25 cellular contexts compared by ENCODE assay signal in the genomic region with DNA sequence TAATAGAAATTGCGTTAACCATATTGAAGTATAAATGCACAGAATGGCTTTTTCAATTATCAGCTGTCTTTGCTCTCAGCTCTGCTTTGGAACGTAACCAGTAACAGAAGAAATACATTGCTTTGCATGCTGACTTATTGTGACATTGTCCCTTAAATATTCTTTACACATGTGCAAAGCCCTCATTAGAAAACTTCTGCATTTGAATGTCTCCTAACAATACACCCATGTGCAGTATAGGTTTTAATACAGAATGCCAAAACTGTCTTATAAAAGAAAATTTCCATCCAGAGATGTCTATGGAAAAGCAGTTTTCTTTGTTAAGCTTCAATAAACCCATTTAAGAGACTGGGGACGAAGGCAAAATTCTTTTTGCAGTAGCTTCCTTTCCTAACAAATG.
"Had no signal": no experiment of that assay in that cellular context is flagged by ENCODE, and none has a peak within 500 bp of the region (broad histone marks: within the 10 kb centered on the region; RNA-seq: fewer than 3 reads in every experiment).

No MANE protein-coding gene starts in this region.

- H2AFZ ChIP-seq: hepatocyte had no signal

- H3K27ac ChIP-seq: colonic mucosa, coronary artery, dorsolateral prefrontal cortex, epithelial cell of prostate, esophagus muscularis mucosa, esophagus squamous epithelium, foreskin keratinocyte, gastrocnemius medialis, gastroesophageal sphincter, heart left ventricle, heart right ventricle, hepatocyte had no signal

- H3K4me1 ChIP-seq: colonic mucosa, esophagus muscularis mucosa, esophagus squamous epithelium, foreskin keratinocyte, gastrocnemius medialis, gastroesophageal sphincter, heart left ventricle, heart right ventricle had no signal

- H3K9me3 ChIP-seq: colonic mucosa, esophagus squamous epithelium had no signal

- H3K27me3 ChIP-seq: colonic mucosa, dorsolateral prefrontal cortex, esophagus muscularis mucosa, esophagus squamous epithelium, foreskin keratinocyte, gastrocnemius medialis, gastroesophageal sphincter, heart left ventricle, heart right ventricle, hepatocyte had no signal

- ATAC-seq: effector memory CD8-positive, alpha-beta T cell; esophagus mucosa; foreskin keratinocyte; gastrocnemius medialis; gastroesophageal sphincter; heart left ventricle; heart right ventricle had no signal

- DNase-seq: colonic mucosa; cortex of kidney; dermis blood vessel endothelial cell; dorsolateral prefrontal cortex; effector CD4-positive, alpha-beta T cell; effector CD8-positive, alpha-beta T cell; effector memory CD4-positive, alpha-beta T cell; effector memory CD8-positive, alpha-beta T cell; endodermal cell; erythroblast; esophagus squamous epithelium; foreskin fibroblast; foreskin keratinocyte; foreskin melanocyte; gastrocnemius medialis; glutamatergic neuron; head of caudate nucleus; heart left ventricle; heart right ventricle had no signal

- H3K79me2 ChIP-seq: hepatocyte had no signal

- H3K36me3 ChIP-seq: colonic mucosa, esophagus muscularis mucosa, esophagus squamous epithelium, gastrocnemius medialis, gastroesophageal sphincter, heart left ventricle, heart right ventricle had no signal

- H3K4me2 ChIP-seq: hepatocyte had no signal

- H3K4me3 ChIP-seq: colonic mucosa, coronary artery, dorsolateral prefrontal cortex, esophagus muscularis mucosa, esophagus squamous epithelium, gastrocnemius medialis, gastroesophageal sphincter, heart left ventricle, heart right ventricle, hepatocyte had no signal
